ENCODE assay signal across 16 cellular contexts in genomic region chr11:84260862-84261261, GRCh38.
"Had no signal": no experiment of that assay in that cellular context is flagged by ENCODE, and none has a peak within 500 bp of the region (broad histone marks: within the 10 kb centered on the region; RNA-seq: fewer than 3 reads in every experiment).

No MANE protein-coding gene starts in this region.

- DNase-seq: activated CD4-positive, alpha-beta T cell treated with anti-CD3 and anti-CD28 coated beads, Interleukin-2, amount 50 U/mL, for 48 hours; activated CD8-positive, alpha-beta memory T cell treated with anti-CD3 and anti-CD28 coated beads, Interleukin-2, amount 50 U/mL, for 4 hours; activated gamma-delta T cell treated with Interleukin-2 at 50 U/mL for 16 hours; activated T-cell treated with anti-CD3 and anti-CD28 coated beads, Interleukin-2, amount 50 U/mL, for 72 hours; dermis blood vessel endothelial cell; endodermal cell; erythroblast; immature natural killer cell; left lung; natural killer cell; posterior cingulate gyrus; stimulated activated CD4-positive, alpha-beta T cell treated with anti-CD3 and anti-CD28 coated beads, Interleukin-2, amount 100 ng/mL, for 24 hours; stimulated activated naive B cell treated with anti-CD40 and anti-IgM and Interleukin-4, amounts not matched to agents 10 μg/mL and 1 μg/mL and 100 μg/mL, for 72 hours; SW 1271; upper lobe of left lung had no signal

- ATAC-seq: activated CD4-positive, CD25-positive, alpha-beta regulatory T cell treated with anti-CD3 and anti-CD28 coated beads, Interleukin-2, amount 50 U/mL, for 24 hours; activated T-cell treated with anti-CD3 and anti-CD28 coated beads, Interleukin-2, amount 50 U/mL, for 72 hours; natural killer cell; stimulated activated naive B cell treated with anti-CD40 and anti-IgM and Interleukin-4, amounts not matched to agents 10 μg/mL and 1 μg/mL and 100 μg/mL, for 72 hours had no signal
